In genomic region chr1:100717218-100717617, GRCh38 we compare ENCODE assay signal across 34 cellular contexts. TPM values are rescaled to one million over a fixed set of nuclear protein-coding genes. Genes with fewer than 3 reads are reported as not detected.
"Had no signal": no experiment of that assay in that cellular context is flagged by ENCODE, and none has a peak within 500 bp of the region (broad histone marks: within the 10 kb centered on the region; RNA-seq: fewer than 3 reads in every experiment).

No MANE protein-coding gene starts in this region.

- H3K36me3 ChIP-seq: adrenal gland, ascending aorta, brain microvascular endothelial cell, breast epithelium had no signal

- DNase-seq: activated effector memory CD4-positive, alpha-beta T cell treated with anti-CD3 and anti-CD28 coated beads, Interleukin-2, amount 50 U/mL, for 16 hours; activated effector memory CD4-positive, alpha-beta T cell treated with Interleukin-2 at 50 U/mL for 16 hours; activated gamma-delta T cell; activated gamma-delta T cell treated with Interleukin-2 at 50 U/mL for 16 hours; activated naive CD4-positive, alpha-beta T cell; activated naive CD4-positive, alpha-beta T cell treated with anti-CD3 and anti-CD28 coated beads for 36 hours; activated naive CD4-positive, alpha-beta T cell treated with anti-CD3 and anti-CD28 coated beads, Interleukin-2, amount 10 ng/mL, durations not matched to agents 7 days and 5 days; activated naive CD4-positive, alpha-beta T cell treated with anti-CD3 and anti-CD28 coated beads, Interleukin-2, amount 50 U/mL, for 16 hours; activated naive CD4-positive, alpha-beta T cell treated with Interleukin-2 at 50 U/mL for 16 hours; activated naive CD8-positive, alpha-beta T cell treated with anti-CD3 and anti-CD28 coated beads for 36 hours; activated naive CD8-positive, alpha-beta T cell treated with anti-CD3 and anti-CD28 coated beads, Interleukin-2, amount 10 ng/mL, durations not matched to agents 7 days and 5 days; activated naive CD8-positive, alpha-beta T cell treated with anti-CD3 and anti-CD28 coated beads, Interleukin-2, amount 50 U/mL, for 24 hours; activated T-cell treated with anti-CD3 and anti-CD28 coated beads, Interleukin-2, amount 50 U/mL, for 24 hours; activated T-cell treated with anti-CD3 and anti-CD28 coated beads, Interleukin-2, amount 50 U/mL, for 4 hours; activated T-cell treated with anti-CD3 and anti-CD28 coated beads, Interleukin-2, amount 50 U/mL, for 48 hours; activated T-cell treated with anti-CD3 and anti-CD28 coated beads, Interleukin-2, amount 50 U/mL, for 72 hours; adrenal gland; amniotic stem cell; amygdala; anterior cingulate cortex; aorta; body of pancreas; brain microvascular endothelial cell; caudate nucleus; central memory CD4-positive, alpha-beta T cell; cerebellar nuclear complex had no signal

- H3K27ac ChIP-seq: adrenal gland, ascending aorta, body of pancreas, brain microvascular endothelial cell, breast epithelium, cardiac muscle cell had no signal

- H3K9me3 ChIP-seq: adrenal gland, ascending aorta, body of pancreas, breast epithelium had no signal

- ATAC-seq: activated naive CD4-positive, alpha-beta T cell treated with anti-CD3 and anti-CD28 coated beads, Interleukin-2, amount 50 U/mL, for 72 hours; activated naive CD8-positive, alpha-beta T cell treated with anti-CD3 and anti-CD28 coated beads, Interleukin-2, amount 50 U/mL, for 24 hours; activated T-cell treated with anti-CD3 and anti-CD28 coated beads, Interleukin-2, amount 50 U/mL, for 4 hours; activated T-cell treated with anti-CD3 and anti-CD28 coated beads, Interleukin-2, amount 50 U/mL, for 72 hours; activated T-helper 17 cell treated with anti-CD3 and anti-CD28 coated beads, Interleukin-2, amount 50 U/mL, for 72 hours; body of pancreas had no signal

- H3K27me3 ChIP-seq: adrenal gland, ascending aorta, body of pancreas, brain microvascular endothelial cell, breast epithelium, cardiac muscle cell had no signal

- FAIRE-seq: astrocyte, bronchial epithelial cell had no signal

- H3K4me3 ChIP-seq: adrenal gland, ascending aorta, body of pancreas, breast epithelium, cardiac muscle cell had no signal

- H3K4me1 ChIP-seq: ascending aorta had no signal

RNA-seq across cellular contexts. Expression of gene VCAM1, which starts 2.3 kb away (rescaled TPM):
- total RNA-seq: activated naive CD4-positive, alpha-beta T cell treated with anti-CD3 and anti-CD28 coated beads for 36 hours; activated T-helper 17 cell treated with anti-CD3 and anti-CD28 coated beads, Interleukin-2, amount 50 U/mL, for 72 hours; activated T-helper 2 cell treated with anti-CD3 and anti-CD28 coated beads, Interferon-gamma antibody, Interleukin-2, Interleukin-4, amounts not matched to agents 10 μg/mL and 5 μg/mL and 100 μg/mL, durations not matched to agents 14 hours and 24 hours and 36 hours had no signal
